1 cellular context compared by ENCODE assay signal in the genomic region with DNA sequence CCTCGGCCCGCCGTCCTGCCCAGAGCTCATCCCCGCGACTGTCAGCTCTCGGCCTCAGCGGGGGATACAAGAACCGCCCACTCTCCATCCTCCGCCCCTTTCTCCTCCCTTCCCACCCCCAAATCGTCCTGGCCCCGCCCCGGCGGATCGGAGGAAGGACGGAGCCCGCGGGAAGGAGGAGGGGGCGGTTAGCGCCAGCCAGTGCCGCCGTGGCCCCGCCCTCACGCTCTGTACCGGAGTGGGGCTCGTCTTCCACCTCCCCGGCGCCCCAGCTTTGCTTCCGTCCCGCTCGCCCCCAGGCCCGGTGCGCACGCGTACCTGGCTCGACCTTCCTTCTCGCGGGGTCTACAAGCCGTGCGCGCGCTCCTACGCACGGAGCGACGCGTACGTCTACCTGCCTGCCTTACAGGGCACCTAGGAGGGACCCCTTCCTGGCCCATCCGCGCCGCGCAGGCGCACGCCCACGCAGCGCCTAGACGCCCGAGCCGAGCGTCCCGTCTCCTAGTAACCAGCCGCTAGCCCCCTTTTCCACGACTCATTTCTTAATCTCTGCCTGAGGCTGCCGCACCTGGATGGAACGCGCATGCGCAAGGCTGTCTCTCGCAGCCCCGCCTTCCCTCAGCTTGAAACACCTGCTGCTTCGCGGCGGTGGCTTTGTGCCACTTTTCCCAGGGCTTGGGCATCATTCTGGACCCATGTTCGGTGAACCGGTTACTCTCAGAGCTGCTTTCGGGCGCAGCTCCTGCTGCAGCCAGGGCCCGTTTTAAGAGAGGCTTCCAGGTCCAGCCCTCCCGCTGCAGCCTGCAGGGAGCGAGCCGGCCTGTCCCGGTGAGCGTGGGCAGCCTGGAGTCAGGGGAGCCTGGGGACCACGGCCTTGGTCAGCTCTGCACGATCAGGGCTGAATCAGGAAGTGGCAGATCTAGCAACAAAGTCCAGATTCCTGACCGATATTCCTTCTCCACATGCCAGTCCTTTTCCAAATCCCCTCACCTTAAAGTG.
TF ChIP-seq lines count a peak whose summit lies in the region.

A gene with protein sequence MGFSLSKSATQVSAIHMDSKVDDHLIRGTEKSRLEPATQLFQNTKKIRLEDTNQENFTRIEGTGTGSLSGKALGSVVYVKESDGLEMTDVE (plus strand): TSS at position 598 of the 999 bp plus-strand sequence. CDS start 8,852 bp downstream, outside the sequence.

TF ChIP-seq in K562, 482 proteins besides CTCF, POLR2A, EP300 and RAD21 (continued from another document and continues in another):
- TF ChIP-seq, protein P1, sequence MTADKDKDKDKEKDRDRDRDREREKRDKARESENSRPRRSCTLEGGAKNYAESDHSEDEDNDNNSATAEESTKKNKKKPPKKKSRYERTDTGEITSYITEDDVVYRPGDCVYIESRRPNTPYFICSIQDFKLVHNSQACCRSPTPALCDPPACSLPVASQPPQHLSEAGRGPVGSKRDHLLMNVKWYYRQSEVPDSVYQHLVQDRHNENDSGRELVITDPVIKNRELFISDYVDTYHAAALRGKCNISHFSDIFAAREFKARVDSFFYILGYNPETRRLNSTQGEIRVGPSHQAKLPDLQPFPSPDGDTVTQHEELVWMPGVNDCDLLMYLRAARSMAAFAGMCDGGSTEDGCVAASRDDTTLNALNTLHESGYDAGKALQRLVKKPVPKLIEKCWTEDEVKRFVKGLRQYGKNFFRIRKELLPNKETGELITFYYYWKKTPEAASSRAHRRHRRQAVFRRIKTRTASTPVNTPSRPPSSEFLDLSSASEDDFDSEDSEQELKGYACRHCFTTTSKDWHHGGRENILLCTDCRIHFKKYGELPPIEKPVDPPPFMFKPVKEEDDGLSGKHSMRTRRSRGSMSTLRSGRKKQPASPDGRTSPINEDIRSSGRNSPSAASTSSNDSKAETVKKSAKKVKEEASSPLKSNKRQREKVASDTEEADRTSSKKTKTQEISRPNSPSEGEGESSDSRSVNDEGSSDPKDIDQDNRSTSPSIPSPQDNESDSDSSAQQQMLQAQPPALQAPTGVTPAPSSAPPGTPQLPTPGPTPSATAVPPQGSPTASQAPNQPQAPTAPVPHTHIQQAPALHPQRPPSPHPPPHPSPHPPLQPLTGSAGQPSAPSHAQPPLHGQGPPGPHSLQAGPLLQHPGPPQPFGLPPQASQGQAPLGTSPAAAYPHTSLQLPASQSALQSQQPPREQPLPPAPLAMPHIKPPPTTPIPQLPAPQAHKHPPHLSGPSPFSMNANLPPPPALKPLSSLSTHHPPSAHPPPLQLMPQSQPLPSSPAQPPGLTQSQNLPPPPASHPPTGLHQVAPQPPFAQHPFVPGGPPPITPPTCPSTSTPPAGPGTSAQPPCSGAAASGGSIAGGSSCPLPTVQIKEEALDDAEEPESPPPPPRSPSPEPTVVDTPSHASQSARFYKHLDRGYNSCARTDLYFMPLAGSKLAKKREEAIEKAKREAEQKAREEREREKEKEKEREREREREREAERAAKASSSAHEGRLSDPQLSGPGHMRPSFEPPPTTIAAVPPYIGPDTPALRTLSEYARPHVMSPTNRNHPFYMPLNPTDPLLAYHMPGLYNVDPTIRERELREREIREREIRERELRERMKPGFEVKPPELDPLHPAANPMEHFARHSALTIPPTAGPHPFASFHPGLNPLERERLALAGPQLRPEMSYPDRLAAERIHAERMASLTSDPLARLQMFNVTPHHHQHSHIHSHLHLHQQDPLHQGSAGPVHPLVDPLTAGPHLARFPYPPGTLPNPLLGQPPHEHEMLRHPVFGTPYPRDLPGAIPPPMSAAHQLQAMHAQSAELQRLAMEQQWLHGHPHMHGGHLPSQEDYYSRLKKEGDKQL (CRISPR knock-in tag; IDR thresholded peaks at IDR 0.05; ENCODE audit: borderline replicate concordance) = 0 out of 2 replicates have a peak, but pooled peaks have one; percentile 16
- TF ChIP-seq ZNF274 (IDR thresholded peaks at IDR 0.05; ENCODE audit: borderline replicate concordance, low read depth, low read length) (no peak), SLC30A9 (CRISPR knock-in tag; IDR thresholded peaks at IDR 0.05) (no peak), ZBTB7A (IDR thresholded peaks at IDR 0.05; ENCODE audit: borderline replicate concordance, control insufficient read depth, low read depth, low read length) (peak; percentile 64; the same call in 1 of the 2 replicates), MXI1 (IDR thresholded peaks at IDR 0.05; ENCODE audit: low read depth, low read length) (no peak), MAZ (CRISPR knock-in tag; conservative IDR thresholded peaks at IDR 0.05 in 1 of 2, IDR thresholded peaks at IDR 0.05 in 1 of 2) (peak in 1 of 2 experiments; percentile 93), ZNF75A (CRISPR knock-in tag; IDR thresholded peaks at IDR 0.05) (no peak), MTA2 (IDR thresholded peaks at IDR 0.05; ENCODE audit: low read depth) (no peak), NCOA2 (IDR thresholded peaks at IDR 0.05; ENCODE audit: partially characterized antibody in 2 of 2) (no peak), NEUROD1 (IDR thresholded peaks at IDR 0.05; ENCODE audit: borderline replicate concordance, low read depth, low read length, partially characterized antibody) (no peak), ZEB2 (IDR thresholded peaks at IDR 0.05) (peak; percentile 74), LCOR (CRISPR knock-in tag; IDR thresholded peaks at IDR 0.05) (peak; percentile 77), ZNF699 (CRISPR knock-in tag; IDR thresholded peaks at IDR 0.05; ENCODE audit: insufficient replicate concordance) (no peak), ARHGAP35 (IDR thresholded peaks at IDR 0.05; ENCODE audit: partially characterized antibody) (no peak), TAF15 (IDR thresholded peaks at IDR 0.05; ENCODE audit: low read depth, low read length) (0 out of 2 replicates have a peak, but pooled peaks have one; percentile 23), TCF7L2 (IDR thresholded peaks at IDR 0.05; ENCODE audit: low read depth, low read length) (no peak), ZNF23 (CRISPR knock-in tag; IDR thresholded peaks at IDR 0.05) (no peak), L3MBTL2 (IDR thresholded peaks at IDR 0.05) (peak; percentile 24; the same call in 1 of the 2 replicates), ZNF586 (CRISPR knock-in tag; conservative IDR thresholded peaks at IDR 0.05) (no peak)
- TF ChIP-seq, protein P2, sequence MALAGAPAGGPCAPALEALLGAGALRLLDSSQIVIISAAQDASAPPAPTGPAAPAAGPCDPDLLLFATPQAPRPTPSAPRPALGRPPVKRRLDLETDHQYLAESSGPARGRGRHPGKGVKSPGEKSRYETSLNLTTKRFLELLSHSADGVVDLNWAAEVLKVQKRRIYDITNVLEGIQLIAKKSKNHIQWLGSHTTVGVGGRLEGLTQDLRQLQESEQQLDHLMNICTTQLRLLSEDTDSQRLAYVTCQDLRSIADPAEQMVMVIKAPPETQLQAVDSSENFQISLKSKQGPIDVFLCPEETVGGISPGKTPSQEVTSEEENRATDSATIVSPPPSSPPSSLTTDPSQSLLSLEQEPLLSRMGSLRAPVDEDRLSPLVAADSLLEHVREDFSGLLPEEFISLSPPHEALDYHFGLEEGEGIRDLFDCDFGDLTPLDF (CRISPR knock-in tag; IDR thresholded peaks at IDR 0.05) = 0 out of 2 replicates have a peak, but pooled peaks have one; percentile 20
- TF ChIP-seq, protein P3, sequence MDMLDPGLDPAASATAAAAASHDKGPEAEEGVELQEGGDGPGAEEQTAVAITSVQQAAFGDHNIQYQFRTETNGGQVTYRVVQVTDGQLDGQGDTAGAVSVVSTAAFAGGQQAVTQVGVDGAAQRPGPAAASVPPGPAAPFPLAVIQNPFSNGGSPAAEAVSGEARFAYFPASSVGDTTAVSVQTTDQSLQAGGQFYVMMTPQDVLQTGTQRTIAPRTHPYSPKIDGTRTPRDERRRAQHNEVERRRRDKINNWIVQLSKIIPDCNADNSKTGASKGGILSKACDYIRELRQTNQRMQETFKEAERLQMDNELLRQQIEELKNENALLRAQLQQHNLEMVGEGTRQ (CRISPR knock-in tag; IDR thresholded peaks at IDR 0.05) = no peak
- TF ChIP-seq, protein P4, sequence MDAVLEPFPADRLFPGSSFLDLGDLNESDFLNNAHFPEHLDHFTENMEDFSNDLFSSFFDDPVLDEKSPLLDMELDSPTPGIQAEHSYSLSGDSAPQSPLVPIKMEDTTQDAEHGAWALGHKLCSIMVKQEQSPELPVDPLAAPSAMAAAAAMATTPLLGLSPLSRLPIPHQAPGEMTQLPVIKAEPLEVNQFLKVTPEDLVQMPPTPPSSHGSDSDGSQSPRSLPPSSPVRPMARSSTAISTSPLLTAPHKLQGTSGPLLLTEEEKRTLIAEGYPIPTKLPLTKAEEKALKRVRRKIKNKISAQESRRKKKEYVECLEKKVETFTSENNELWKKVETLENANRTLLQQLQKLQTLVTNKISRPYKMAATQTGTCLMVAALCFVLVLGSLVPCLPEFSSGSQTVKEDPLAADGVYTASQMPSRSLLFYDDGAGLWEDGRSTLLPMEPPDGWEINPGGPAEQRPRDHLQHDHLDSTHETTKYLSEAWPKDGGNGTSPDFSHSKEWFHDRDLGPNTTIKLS (IDR thresholded peaks at IDR 0.05; ENCODE audit: borderline replicate concordance, low read depth) = no peak
- TF ChIP-seq, protein P5, sequence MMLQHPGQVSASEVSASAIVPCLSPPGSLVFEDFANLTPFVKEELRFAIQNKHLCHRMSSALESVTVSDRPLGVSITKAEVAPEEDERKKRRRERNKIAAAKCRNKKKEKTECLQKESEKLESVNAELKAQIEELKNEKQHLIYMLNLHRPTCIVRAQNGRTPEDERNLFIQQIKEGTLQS (IDR thresholded peaks at IDR 0.05) = no peak
- TF ChIP-seq, protein P5 (CRISPR knock-in tag; conservative IDR thresholded peaks at IDR 0.05) = no peak
- TF ChIP-seq, protein P6, sequence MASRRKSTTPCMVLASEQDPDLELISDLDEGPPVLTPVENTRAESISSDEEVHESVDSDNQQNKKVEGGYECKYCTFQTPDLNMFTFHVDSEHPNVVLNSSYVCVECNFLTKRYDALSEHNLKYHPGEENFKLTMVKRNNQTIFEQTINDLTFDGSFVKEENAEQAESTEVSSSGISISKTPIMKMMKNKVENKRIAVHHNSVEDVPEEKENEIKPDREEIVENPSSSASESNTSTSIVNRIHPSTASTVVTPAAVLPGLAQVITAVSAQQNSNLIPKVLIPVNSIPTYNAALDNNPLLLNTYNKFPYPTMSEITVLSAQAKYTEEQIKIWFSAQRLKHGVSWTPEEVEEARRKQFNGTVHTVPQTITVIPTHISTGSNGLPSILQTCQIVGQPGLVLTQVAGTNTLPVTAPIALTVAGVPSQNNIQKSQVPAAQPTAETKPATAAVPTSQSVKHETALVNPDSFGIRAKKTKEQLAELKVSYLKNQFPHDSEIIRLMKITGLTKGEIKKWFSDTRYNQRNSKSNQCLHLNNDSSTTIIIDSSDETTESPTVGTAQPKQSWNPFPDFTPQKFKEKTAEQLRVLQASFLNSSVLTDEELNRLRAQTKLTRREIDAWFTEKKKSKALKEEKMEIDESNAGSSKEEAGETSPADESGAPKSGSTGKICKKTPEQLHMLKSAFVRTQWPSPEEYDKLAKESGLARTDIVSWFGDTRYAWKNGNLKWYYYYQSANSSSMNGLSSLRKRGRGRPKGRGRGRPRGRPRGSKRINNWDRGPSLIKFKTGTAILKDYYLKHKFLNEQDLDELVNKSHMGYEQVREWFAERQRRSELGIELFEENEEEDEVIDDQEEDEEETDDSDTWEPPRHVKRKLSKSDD (conservative IDR thresholded peaks at IDR 0.05; ENCODE audit: low read length) = no peak
- TF ChIP-seq, protein P7, sequence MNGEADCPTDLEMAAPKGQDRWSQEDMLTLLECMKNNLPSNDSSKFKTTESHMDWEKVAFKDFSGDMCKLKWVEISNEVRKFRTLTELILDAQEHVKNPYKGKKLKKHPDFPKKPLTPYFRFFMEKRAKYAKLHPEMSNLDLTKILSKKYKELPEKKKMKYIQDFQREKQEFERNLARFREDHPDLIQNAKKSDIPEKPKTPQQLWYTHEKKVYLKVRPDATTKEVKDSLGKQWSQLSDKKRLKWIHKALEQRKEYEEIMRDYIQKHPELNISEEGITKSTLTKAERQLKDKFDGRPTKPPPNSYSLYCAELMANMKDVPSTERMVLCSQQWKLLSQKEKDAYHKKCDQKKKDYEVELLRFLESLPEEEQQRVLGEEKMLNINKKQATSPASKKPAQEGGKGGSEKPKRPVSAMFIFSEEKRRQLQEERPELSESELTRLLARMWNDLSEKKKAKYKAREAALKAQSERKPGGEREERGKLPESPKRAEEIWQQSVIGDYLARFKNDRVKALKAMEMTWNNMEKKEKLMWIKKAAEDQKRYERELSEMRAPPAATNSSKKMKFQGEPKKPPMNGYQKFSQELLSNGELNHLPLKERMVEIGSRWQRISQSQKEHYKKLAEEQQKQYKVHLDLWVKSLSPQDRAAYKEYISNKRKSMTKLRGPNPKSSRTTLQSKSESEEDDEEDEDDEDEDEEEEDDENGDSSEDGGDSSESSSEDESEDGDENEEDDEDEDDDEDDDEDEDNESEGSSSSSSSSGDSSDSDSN (IDR thresholded peaks at IDR 0.05; ENCODE audit: borderline replicate concordance in 1 of 2, low read depth in 2 of 2, low read length in 2 of 2) = peak in 1 of 2 experiments; percentile 73; a peak in 1 of 4 replicates
- TF ChIP-seq, protein P8, sequence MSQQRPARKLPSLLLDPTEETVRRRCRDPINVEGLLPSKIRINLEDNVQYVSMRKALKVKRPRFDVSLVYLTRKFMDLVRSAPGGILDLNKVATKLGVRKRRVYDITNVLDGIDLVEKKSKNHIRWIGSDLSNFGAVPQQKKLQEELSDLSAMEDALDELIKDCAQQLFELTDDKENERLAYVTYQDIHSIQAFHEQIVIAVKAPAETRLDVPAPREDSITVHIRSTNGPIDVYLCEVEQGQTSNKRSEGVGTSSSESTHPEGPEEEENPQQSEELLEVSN (IDR thresholded peaks at IDR 0.05; ENCODE audit: borderline replicate concordance in 1 of 2, extremely low read depth in 1 of 2, insufficient read depth in 1 of 2, insufficient read length in 1 of 2, low read depth in 1 of 2, low read length in 1 of 2, poor library complexity in 1 of 2, severe bottlenecking in 1 of 2) = peak; percentile 7 to 14
